In genomic region chr19:5627395-5627904, GRCh38 we compare ENCODE assay signal across 8 cellular contexts. TPM values are rescaled to one million over a fixed set of nuclear protein-coding genes. Genes with fewer than 3 reads are reported as not detected.
DNase-seq lines count a peak whose midpoint lies in the region; ATAC-seq lines count a peak whose summit lies in the region.

No MANE protein-coding gene starts in this region.

- H3K4me1 ChIP-seq in CD4-positive, alpha-beta memory T cell (ENCODE audit: insufficient read depth, low read length): peaks cover 81% of the 10 kb centered on the region

- H3K4me3 ChIP-seq in CD4-positive, alpha-beta memory T cell (ENCODE audit: low read length in 2 of 2): no peak overlapping the region

- H3K4me3 Mint-ChIP-seq in CD4-positive, alpha-beta memory T cell: peak overlapping the region in 7 of 8 donors; percentile 11 to 65 (median 53)
- peak overlapping the region; percentile 3 for H3K4me3 Mint-ChIP-seq in activated naive CD8-positive, alpha-beta T cell treated with anti-CD3 and anti-CD28 coated beads, Interleukin-2, amount 10 ng/mL, durations not matched to agents 7 days and 5 days

- peaks cover 50 to 91% (median 77%) of the 10 kb centered on the region in 4 donors for H3K4me1 Mint-ChIP-seq in CD4-positive, alpha-beta memory T cell
- H3K4me1 Mint-ChIP-seq in activated naive CD8-positive, alpha-beta T cell treated with anti-CD3 and anti-CD28 coated beads, Interleukin-2, amount 10 ng/mL, durations not matched to agents 7 days and 5 days: peaks cover 58% of the 10 kb centered on the region

- POLR2A ChIA-PET in CD4-positive, alpha-beta memory T cell (lab: Charles Lee; ENCODE audit: partially characterized antibody): interaction anchor here (0.9 to 1.3 kb wide), 2 partner anchors 12 to 52 kb away, joined by 3 to 6 read pairs; no protein-coding TSS in a partner anchor
- POLR2A ChIA-PET in activated naive CD8-positive, alpha-beta T cell treated with anti-CD3 and anti-CD28 coated beads, Interleukin-2, amount 10 ng/mL, durations not matched to agents 7 days and 5 days (lab: Charles Lee): interaction anchor here (0.6 kb wide), 1 partner anchor 816 kb away, joined by 6 read pairs; no protein-coding TSS in a partner anchor

- H3K9me3 ChIP-seq in CD4-positive, alpha-beta memory T cell (ENCODE audit: control insufficient read depth in 1 of 2, low read length in 2 of 2): no peaks in the 10 kb centered on the region

- no peak for DNase-seq in CD4-positive, alpha-beta memory T cell
- peak; percentile 65 for DNase-seq in NCI-H2227 (lab: John Stamatoyannopoulos, UW; ENCODE audit: unreplicated experiment)
- no peak for DNase-seq in activated naive CD8-positive, alpha-beta T cell treated with anti-CD3 and anti-CD28 coated beads, Interleukin-2, amount 10 ng/mL, durations not matched to agents 7 days and 5 days
- DNase-seq in medulla oblongata (ENCODE audit: extremely low spot score): peak; percentile 83
- peak; percentile 38 for DNase-seq in superior temporal gyrus (ENCODE audit: extremely low spot score)
- no peak for DNase-seq in NCI-H1105 treated with DMSO at 0.1 percent for 48 hours (lab: John Stamatoyannopoulos, UW)
- DNase-seq in left lobe of liver (ENCODE audit: low spot score): no peak

- H3K27ac ChIP-seq in CD4-positive, alpha-beta memory T cell (ENCODE audit: low read depth, low read length): no peak overlapping the region

- peaks cover 0 to 5% (median 0%) of the 10 kb centered on the region in 8 donors for H3K9me3 Mint-ChIP-seq in CD4-positive, alpha-beta memory T cell
- no peaks in the 10 kb centered on the region for H3K9me3 Mint-ChIP-seq in activated naive CD8-positive, alpha-beta T cell treated with anti-CD3 and anti-CD28 coated beads, Interleukin-2, amount 10 ng/mL, durations not matched to agents 7 days and 5 days

- H3K27me3 Mint-ChIP-seq in CD4-positive, alpha-beta memory T cell: no peaks in the 10 kb centered on the region
- H3K27me3 Mint-ChIP-seq in activated naive CD8-positive, alpha-beta T cell treated with anti-CD3 and anti-CD28 coated beads, Interleukin-2, amount 10 ng/mL, durations not matched to agents 7 days and 5 days: no peaks in the 10 kb centered on the region

- CTCF ChIA-PET in CD4-positive, alpha-beta memory T cell (lab: Charles Lee; ENCODE audit: partially characterized antibody): no interaction called here

- peaks cover 46 to 78% of the 10 kb centered on the region in 2 donors for H3K36me3 Mint-ChIP-seq in CD4-positive, alpha-beta memory T cell
- peaks cover 38% of the 10 kb centered on the region for H3K36me3 Mint-ChIP-seq in activated naive CD8-positive, alpha-beta T cell treated with anti-CD3 and anti-CD28 coated beads, Interleukin-2, amount 10 ng/mL, durations not matched to agents 7 days and 5 days

- H3K27me3 ChIP-seq in CD4-positive, alpha-beta memory T cell (ENCODE audit: insufficient read depth, low read length): no peaks in the 10 kb centered on the region

- intact Hi-C loops in CD4-positive, alpha-beta memory T cell (cut with micrococcal nuclease): no loop called here

- no peak for ATAC-seq in activated naive CD8-positive, alpha-beta T cell treated with anti-CD3 and anti-CD28 coated beads, Interleukin-2, amount 10 ng/mL, durations not matched to agents 7 days and 5 days (ENCODE audit: low read depth)
- ATAC-seq in left lobe of liver (no peak), HG03342 (IDR thresholded peaks at IDR 0.05; ENCODE audit: unreplicated experiment) (no peak)

- H3K27ac Mint-ChIP-seq in CD4-positive, alpha-beta memory T cell: peak overlapping the region in 4 of 7 donors; percentile 8 to 74 (median 61)
- peak overlapping the region; percentile 57 for H3K27ac Mint-ChIP-seq in activated naive CD8-positive, alpha-beta T cell treated with anti-CD3 and anti-CD28 coated beads, Interleukin-2, amount 10 ng/mL, durations not matched to agents 7 days and 5 days

- peaks cover 41% of the 10 kb centered on the region for H3K36me3 ChIP-seq in CD4-positive, alpha-beta memory T cell (ENCODE audit: insufficient read depth, low read length)

RNA-seq across cellular contexts. Expression of gene SAFB, which starts 4.6 kb away (rescaled TPM):
- 100 to 1,000 TPM; 202 to 211 TPM for total RNA-seq in CD4-positive, alpha-beta memory T cell
- 100 to 1,000 TPM in 1 of 2 donors, 10 to 100 TPM in 1; 14.6 to 117 TPM for polyA plus RNA-seq in CD4-positive, alpha-beta memory T cell
- total RNA-seq in activated naive CD8-positive, alpha-beta T cell treated with anti-CD3 and anti-CD28 coated beads, Interleukin-2, amount 10 ng/mL, durations not matched to agents 7 days and 5 days: 100 to 1,000 TPM; 144 to 147 TPM
- total RNA-seq in left lobe of liver: 48.6 TPM

RNA-seq across cellular contexts. Expression of gene SAFB2, which starts 4.9 kb away (rescaled TPM):
- total RNA-seq in CD4-positive, alpha-beta memory T cell: 100 to 1,000 TPM; 257 to 263 TPM
- 10 to 100 TPM; 16.6 to 65.4 TPM for polyA plus RNA-seq in CD4-positive, alpha-beta memory T cell
- 100 to 1,000 TPM; 131 to 140 TPM for total RNA-seq in activated naive CD8-positive, alpha-beta T cell treated with anti-CD3 and anti-CD28 coated beads, Interleukin-2, amount 10 ng/mL, durations not matched to agents 7 days and 5 days
- total RNA-seq in left lobe of liver: 49.4 TPM

RNA-seq across cellular contexts. Expression of gene MICOS13, which starts 52.9 kb away (rescaled TPM):
- total RNA-seq in CD4-positive, alpha-beta memory T cell: 10 to 100 TPM; 40.5 to 41.1 TPM
- polyA plus RNA-seq in CD4-positive, alpha-beta memory T cell: 100 to 1,000 TPM; 114 TPM
- 10 to 100 TPM; 42.6 to 44.1 TPM for total RNA-seq in activated naive CD8-positive, alpha-beta T cell treated with anti-CD3 and anti-CD28 coated beads, Interleukin-2, amount 10 ng/mL, durations not matched to agents 7 days and 5 days
- total RNA-seq in left lobe of liver: 38.4 TPM

RNA-seq across cellular contexts. Expression of gene HSD11B1L, which starts 53.4 kb away (rescaled TPM):
- total RNA-seq in CD4-positive, alpha-beta memory T cell: 1 to 10 TPM; 3.5 to 4.8 TPM
- polyA plus RNA-seq in CD4-positive, alpha-beta memory T cell: 1 to 10 TPM; 2.9 to 4.3 TPM
- total RNA-seq in activated naive CD8-positive, alpha-beta T cell treated with anti-CD3 and anti-CD28 coated beads, Interleukin-2, amount 10 ng/mL, durations not matched to agents 7 days and 5 days: 1 to 10 TPM; 2.2 to 4.1 TPM
- total RNA-seq in left lobe of liver: 4.1 TPM

RNA-seq across cellular contexts. Expression of gene TINCR, which starts 59.7 kb away (rescaled TPM):
- 1 to 10 TPM; 1.4 TPM for total RNA-seq in CD4-positive, alpha-beta memory T cell
- under 1 TPM in 1 of 2 donors, not detected in 1; 0.20 TPM for polyA plus RNA-seq in CD4-positive, alpha-beta memory T cell
- total RNA-seq in activated naive CD8-positive, alpha-beta T cell treated with anti-CD3 and anti-CD28 coated beads, Interleukin-2, amount 10 ng/mL, durations not matched to agents 7 days and 5 days: under 1 TPM; 0.99 to 1.00 TPM
- not detected for total RNA-seq in left lobe of liver

Comparison
In these comparisons a context has a peak if more than half of its experiments do, and no peak if none do; other contexts are left out.
1. DNase-seq: peak in NCI-H2227 (single experiment), medulla oblongata (single experiment) and superior temporal gyrus (single experiment); none in CD4-positive, alpha-beta memory T cell (0 of 5), activated naive CD8-positive, alpha-beta T cell treated with anti-CD3 and anti-CD28 coated beads, Interleukin-2, amount 10 ng/mL, durations not matched to agents 7 days and 5 days (single experiment), NCI-H1105 treated with DMSO at 0.1 percent for 48 hours (single experiment) and left lobe of liver (single experiment).